11 cellular contexts compared by ENCODE assay signal in genomic region chr20:5128886-5129285, GRCh38. TPM values are rescaled to one million over a fixed set of nuclear protein-coding genes. Genes with fewer than 3 reads are reported as not detected.
A peak's percentile ranks its signal among the peaks of the same experiment; 100 is the strongest.
DNase-seq lines count a peak whose midpoint lies in the region; ATAC-seq and TF ChIP-seq lines count a peak whose summit lies in the region.
"Had no signal": no experiment of that assay in that cellular context is flagged by ENCODE, and none has a peak within 500 bp of the region (broad histone marks: within the 10 kb centered on the region; RNA-seq: fewer than 3 reads in every experiment).

No MANE protein-coding gene starts in this region.

- no peak overlapping the region for H2AK5ac ChIP-seq in mesendoderm (ENCODE audit: low read length)

- no peak overlapping the region for H2BK15ac ChIP-seq in mesendoderm (replicated peaks; ENCODE audit: low read depth)

- WGBS in gastroesophageal sphincter (ENCODE audit: low coverage in 1 of 2), 2 donors, result 48 to 55% methylated on average over 6 of the region's 6 CpGs
- no CpG with 5 or more reads among the region's 6 CpGs for WGBS in mesendoderm (ENCODE audit: extremely low coverage, insufficient coverage, low lambda C conversion rate)

- no peak overlapping the region for H3K9ac ChIP-seq in mesendoderm (ENCODE audit: low read length)

- H2BK5ac ChIP-seq in mesendoderm (ENCODE audit: low read length), result no peak overlapping the region

- no peak overlapping the region for H3K4me2 ChIP-seq in mesendoderm (ENCODE audit: low read length)

- H3K4me3 ChIP-seq in gastroesophageal sphincter, result peak overlapping the region in 1 of 2 donors; percentile 99
- no peak overlapping the region for H3K4me3 ChIP-seq in mesendoderm (ENCODE audit: low read length)

- H2BK120ac ChIP-seq in mesendoderm (ENCODE audit: low read depth, low read length), result no peak overlapping the region

- peaks cover 2 to 73% (median 26%) of the 10 kb centered on the region in 3 donors for H3K4me1 ChIP-seq in gastroesophageal sphincter
- H3K4me1 ChIP-seq in mesendoderm (ENCODE audit: control insufficient read depth, low read depth, low read length), result peaks cover 2% of the 10 kb centered on the region

- TF ChIP-seq CTCF in gastroesophageal sphincter (IDR thresholded peaks at IDR 0.05), result no peak

- no peak for TF ChIP-seq EP300 in gastroesophageal sphincter (IDR thresholded peaks at IDR 0.05)

- no peak for DNase-seq in activated T-cell treated with anti-CD3 and anti-CD28 coated beads, Interleukin-2, amount 50 U/mL, for 72 hours
- no peak for DNase-seq in activated T-cell treated with anti-CD3 and anti-CD28 coated beads, Interleukin-2, amount 50 U/mL, for 1 hour
- no peak for DNase-seq in stimulated activated naive CD8-positive, alpha-beta T cell treated with anti-CD3 and anti-CD28 coated beads, Interleukin-15, amount 100 ng/mL, for 72 hours
- DNase-seq in mesendoderm (no peak), putamen (ENCODE audit: low spot score) (no peak)
- DNase-seq: KG1, occipital lobe had no signal

- peak overlapping the region; percentile 94 to 99 (median 98) for H3K27ac ChIP-seq in gastroesophageal sphincter
- H3K27ac ChIP-seq in mesendoderm (ENCODE audit: low read depth, low read length), result no peak overlapping the region
- H3K27ac ChIP-seq: SK-N-MC had no signal

- H3K36me3 ChIP-seq in gastroesophageal sphincter (no peaks in the 10 kb centered on the region), mesendoderm (ENCODE audit: control insufficient read depth, insufficient read depth, low read length) (peaks cover 3% of the 10 kb centered on the region)

- H3K9me3 Mint-ChIP-seq in activated T-cell treated with anti-CD3 and anti-CD28 coated beads, Interleukin-2, amount 50 U/mL, for 72 hours, result no peaks in the 10 kb centered on the region
- no peaks in the 10 kb centered on the region for H3K9me3 Mint-ChIP-seq in stimulated activated naive CD8-positive, alpha-beta T cell treated with anti-CD3 and anti-CD28 coated beads, Interleukin-15, amount 100 ng/mL, for 72 hours

- peaks cover 3 to 5% of the 10 kb centered on the region in 2 donors for H3K36me3 Mint-ChIP-seq in activated T-cell treated with anti-CD3 and anti-CD28 coated beads, Interleukin-2, amount 50 U/mL, for 72 hours (ENCODE audit: insufficient read depth in 2 of 2)

- peak overlapping the region; percentile 97 for H3K27ac Mint-ChIP-seq in activated T-cell treated with anti-CD3 and anti-CD28 coated beads, Interleukin-2, amount 50 U/mL, for 72 hours
- no peak overlapping the region for H3K27ac Mint-ChIP-seq in stimulated activated naive CD8-positive, alpha-beta T cell treated with anti-CD3 and anti-CD28 coated beads, Interleukin-15, amount 100 ng/mL, for 72 hours

- peak overlapping the region; percentile 95 to 98 for H3K4me3 Mint-ChIP-seq in activated T-cell treated with anti-CD3 and anti-CD28 coated beads, Interleukin-2, amount 50 U/mL, for 72 hours
- peak overlapping the region; percentile 89 for H3K4me3 Mint-ChIP-seq in stimulated activated naive CD8-positive, alpha-beta T cell treated with anti-CD3 and anti-CD28 coated beads, Interleukin-15, amount 100 ng/mL, for 72 hours

- no peak overlapping the region for H4K5ac ChIP-seq in mesendoderm (ENCODE audit: low read length)

- H3K79me1 ChIP-seq in mesendoderm (ENCODE audit: low read length), result peaks cover 12% of the 10 kb centered on the region

- peaks cover 48% of the 10 kb centered on the region for H3K4me1 Mint-ChIP-seq in activated T-cell treated with anti-CD3 and anti-CD28 coated beads, Interleukin-2, amount 50 U/mL, for 72 hours (ENCODE audit: low read depth)
- peaks cover 53% of the 10 kb centered on the region for H3K4me1 Mint-ChIP-seq in stimulated activated naive CD8-positive, alpha-beta T cell treated with anti-CD3 and anti-CD28 coated beads, Interleukin-15, amount 100 ng/mL, for 72 hours

- H3K27me3 Mint-ChIP-seq in activated T-cell treated with anti-CD3 and anti-CD28 coated beads, Interleukin-2, amount 50 U/mL, for 72 hours (ENCODE audit: low read depth), result no peaks in the 10 kb centered on the region
- H3K27me3 Mint-ChIP-seq in stimulated activated naive CD8-positive, alpha-beta T cell treated with anti-CD3 and anti-CD28 coated beads, Interleukin-15, amount 100 ng/mL, for 72 hours, result no peaks in the 10 kb centered on the region

- TF ChIP-seq POLR2A in gastroesophageal sphincter (IDR thresholded peaks at IDR 0.05), result no peak

- no peak overlapping the region for H3K4ac ChIP-seq in mesendoderm (ENCODE audit: low read depth, low read length)

- no peak overlapping the region for H3K23ac ChIP-seq in mesendoderm (ENCODE audit: low read length)

- H3K27me3 ChIP-seq in gastroesophageal sphincter (no peaks in the 10 kb centered on the region), mesendoderm (ENCODE audit: insufficient read depth, low read length, poor library complexity) (no peaks in the 10 kb centered on the region)

- H3K9me3 ChIP-seq in gastroesophageal sphincter, result no peaks in the 10 kb centered on the region

- ATAC-seq in activated T-cell treated with anti-CD3 and anti-CD28 coated beads, Interleukin-2, amount 50 U/mL, for 72 hours (replicated peaks in 1 of 2), result no peak
- ATAC-seq in gastroesophageal sphincter (no peak), GM19463 (IDR thresholded peaks at IDR 0.05; ENCODE audit: unreplicated experiment) (no peak)
- ATAC-seq in stimulated activated naive CD8-positive, alpha-beta T cell treated with anti-CD3 and anti-CD28 coated beads, Interleukin-15, amount 100 ng/mL, for 72 hours, result no peak

- H3K79me2 ChIP-seq in mesendoderm (ENCODE audit: control insufficient read depth, insufficient read depth, low read length), result peaks cover 22% of the 10 kb centered on the region

- H3K18ac ChIP-seq in mesendoderm (ENCODE audit: low read length), result no peak overlapping the region

- no peak overlapping the region for H4K8ac ChIP-seq in mesendoderm (ENCODE audit: low read depth, low read length)

- no peak overlapping the region for H3K56ac ChIP-seq in mesendoderm (ENCODE audit: low read length)

TF ChIP-seq in PFSK-1, 5 proteins besides CTCF, POLR2A, EP300 and RAD21:
- TF ChIP-seq, protein P1, sequence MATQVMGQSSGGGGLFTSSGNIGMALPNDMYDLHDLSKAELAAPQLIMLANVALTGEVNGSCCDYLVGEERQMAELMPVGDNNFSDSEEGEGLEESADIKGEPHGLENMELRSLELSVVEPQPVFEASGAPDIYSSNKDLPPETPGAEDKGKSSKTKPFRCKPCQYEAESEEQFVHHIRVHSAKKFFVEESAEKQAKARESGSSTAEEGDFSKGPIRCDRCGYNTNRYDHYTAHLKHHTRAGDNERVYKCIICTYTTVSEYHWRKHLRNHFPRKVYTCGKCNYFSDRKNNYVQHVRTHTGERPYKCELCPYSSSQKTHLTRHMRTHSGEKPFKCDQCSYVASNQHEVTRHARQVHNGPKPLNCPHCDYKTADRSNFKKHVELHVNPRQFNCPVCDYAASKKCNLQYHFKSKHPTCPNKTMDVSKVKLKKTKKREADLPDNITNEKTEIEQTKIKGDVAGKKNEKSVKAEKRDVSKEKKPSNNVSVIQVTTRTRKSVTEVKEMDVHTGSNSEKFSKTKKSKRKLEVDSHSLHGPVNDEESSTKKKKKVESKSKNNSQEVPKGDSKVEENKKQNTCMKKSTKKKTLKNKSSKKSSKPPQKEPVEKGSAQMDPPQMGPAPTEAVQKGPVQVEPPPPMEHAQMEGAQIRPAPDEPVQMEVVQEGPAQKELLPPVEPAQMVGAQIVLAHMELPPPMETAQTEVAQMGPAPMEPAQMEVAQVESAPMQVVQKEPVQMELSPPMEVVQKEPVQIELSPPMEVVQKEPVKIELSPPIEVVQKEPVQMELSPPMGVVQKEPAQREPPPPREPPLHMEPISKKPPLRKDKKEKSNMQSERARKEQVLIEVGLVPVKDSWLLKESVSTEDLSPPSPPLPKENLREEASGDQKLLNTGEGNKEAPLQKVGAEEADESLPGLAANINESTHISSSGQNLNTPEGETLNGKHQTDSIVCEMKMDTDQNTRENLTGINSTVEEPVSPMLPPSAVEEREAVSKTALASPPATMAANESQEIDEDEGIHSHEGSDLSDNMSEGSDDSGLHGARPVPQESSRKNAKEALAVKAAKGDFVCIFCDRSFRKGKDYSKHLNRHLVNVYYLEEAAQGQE (IDR thresholded peaks at IDR 0.05; ENCODE audit: insufficient read depth in 1 of 2, low read depth in 2 of 2, low read length in 2 of 2), result peak; percentile 60 to 86; a peak in 3 of 4 replicates
- TF ChIP-seq TAF1 (IDR thresholded peaks at IDR 0.05; ENCODE audit: borderline replicate concordance, insufficient read depth, low read length), result no peak
TF ChIP-seq in PFSK-1: peak in this region for 1.

RNA-seq across cellular contexts. Expression of gene CDS2, which starts 2.1 kb away (rescaled TPM):
- 10 to 100 TPM; 62.0 to 67.2 TPM for total RNA-seq in activated T-cell treated with anti-CD3 and anti-CD28 coated beads, Interleukin-2, amount 50 U/mL, for 72 hours
- 11.9 TPM for polyA plus RNA-seq in PFSK-1 (2012; ENCODE audit: insufficient read length, low read depth)
- total RNA-seq in gastroesophageal sphincter, result 100 to 1,000 TPM in 1 of 4 donors, 10 to 100 TPM in 3; 59.8 to 102 (median 73.9) TPM
- polyA plus RNA-seq in mesendoderm (2013, experiment 1 of 2), result 26.4 TPM
- 25.4 TPM for polyA plus RNA-seq in mesendoderm (2013, experiment 2 of 2)

RNA-seq across cellular contexts. Expression of gene PCNA, which starts 9.1 kb away (rescaled TPM):
- total RNA-seq in activated T-cell treated with anti-CD3 and anti-CD28 coated beads, Interleukin-2, amount 50 U/mL, for 72 hours, result 100 to 1,000 TPM; 383 to 474 TPM
- polyA plus RNA-seq in PFSK-1 (2012; ENCODE audit: insufficient read length, low read depth), result 59.4 TPM
- total RNA-seq in gastroesophageal sphincter, result 10 to 100 TPM; 21.9 to 52.8 (median 39.2) TPM
- polyA plus RNA-seq in mesendoderm (2013, experiment 1 of 2), result 273 TPM
- 276 TPM for polyA plus RNA-seq in mesendoderm (2013, experiment 2 of 2)

RNA-seq across cellular contexts. Expression of gene TMEM230, which starts 16.0 kb away (rescaled TPM):
- 10 to 100 TPM; 70.9 to 71.9 TPM for total RNA-seq in activated T-cell treated with anti-CD3 and anti-CD28 coated beads, Interleukin-2, amount 50 U/mL, for 72 hours
- 58.6 TPM for polyA plus RNA-seq in PFSK-1 (2012; ENCODE audit: insufficient read length, low read depth)
- 100 to 1,000 TPM in 2 of 4 donors, 10 to 100 TPM in 2; 72.6 to 108 (median 97.8) TPM for total RNA-seq in gastroesophageal sphincter
- 92.8 TPM for polyA plus RNA-seq in mesendoderm (2013, experiment 1 of 2)
- polyA plus RNA-seq in mesendoderm (2013, experiment 2 of 2), result 98.8 TPM

Comparison
In these comparisons a context has a peak if more than half of its experiments do, and no peak if none do; other contexts are left out.
1. RNA of gene PCNA, which starts 9.1 kb away (total RNA-seq): 383 to 474 TPM in activated T-cell treated with anti-CD3 and anti-CD28 coated beads, Interleukin-2, amount 50 U/mL, for 72 hours; 21.9 to 52.8 TPM in gastroesophageal sphincter; every median in the first group is over 4 times any median in the second.